ENCODE assay signal across 1 cellular context in the genomic region with DNA sequence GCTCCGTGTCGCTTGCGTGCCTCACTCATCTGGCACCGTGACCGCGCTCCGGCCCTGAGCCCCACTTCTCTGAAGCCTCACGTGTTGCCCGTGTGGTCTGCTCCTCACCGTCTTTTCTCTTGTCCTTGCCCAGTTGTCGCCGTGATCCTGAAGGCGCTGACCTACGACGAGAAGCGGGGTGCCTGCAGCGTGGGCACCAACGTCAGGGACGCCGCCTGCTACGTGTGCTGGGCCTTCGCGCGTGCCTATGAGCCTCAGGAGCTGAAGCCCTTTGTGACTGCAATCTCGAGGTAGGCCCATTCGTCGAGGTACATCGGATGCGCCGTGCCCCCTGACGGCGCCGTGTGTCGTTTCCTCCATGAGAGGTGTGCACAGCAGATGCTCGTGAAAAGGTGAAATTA.
TF ChIP-seq lines count a peak whose summit lies in the region.

No MANE protein-coding gene starts in this region.

TF ChIP-seq in HepG2, 621 proteins besides CTCF, POLR2A, EP300 and RAD21:
- no peak for TF ChIP-seq ZNF709 (CRISPR knock-in tag; IDR thresholded peaks at IDR 0.05)
- TF ChIP-seq NRL (CRISPR knock-in tag; IDR thresholded peaks at IDR 0.05; ENCODE audit: borderline replicate concordance): 0 out of 2 replicates have a peak, but pooled peaks have one; percentile 33
